13 cellular contexts compared by ENCODE assay signal in genomic region chr1:53376041-53376461, GRCh38. TPM values are rescaled to one million over a fixed set of nuclear protein-coding genes. Genes with fewer than 3 reads are reported as not detected.
DNase-seq lines count a peak whose midpoint lies in the region; TF ChIP-seq lines count a peak whose summit lies in the region.
"Had no signal": no experiment of that assay in that cellular context is flagged by ENCODE, and none has a peak within 500 bp of the region (broad histone marks: within the 10 kb centered on the region; RNA-seq: fewer than 3 reads in every experiment).

No MANE protein-coding gene starts in this region.

- H3K27ac ChIP-seq in endodermal cell (ENCODE audit: low read depth, low read length): no peak overlapping the region
- H3K27ac ChIP-seq: SK-N-MC had no signal

- H3K27me3 Mint-ChIP-seq in activated CD4-positive, alpha-beta memory T cell treated with anti-CD3 and anti-CD28 coated beads for 36 hours: no peaks in the 10 kb centered on the region
- peaks cover 6% of the 10 kb centered on the region for H3K27me3 Mint-ChIP-seq in activated CD4-positive, alpha-beta memory T cell treated with anti-CD3 and anti-CD28 coated beads, Interleukin-2, amount 10 ng/mL, durations not matched to agents 7 days and 5 days
- H3K27me3 Mint-ChIP-seq in endodermal cell (ENCODE audit: insufficient read depth): peaks cover 40% of the 10 kb centered on the region

- H3K4me3 Mint-ChIP-seq in activated CD4-positive, alpha-beta memory T cell treated with anti-CD3 and anti-CD28 coated beads for 36 hours: no peak overlapping the region
- no peak overlapping the region for H3K4me3 Mint-ChIP-seq in activated CD4-positive, alpha-beta memory T cell treated with anti-CD3 and anti-CD28 coated beads, Interleukin-2, amount 10 ng/mL, durations not matched to agents 7 days and 5 days
- H3K4me3 Mint-ChIP-seq in endodermal cell: no peak overlapping the region

- no peaks in the 10 kb centered on the region for H3K27me3 ChIP-seq in endodermal cell (ENCODE audit: control insufficient read depth, insufficient read depth, low read length, poor library complexity, severe bottlenecking)
- peaks cover 31% of the 10 kb centered on the region for H3K27me3 ChIP-seq in skeletal muscle satellite cell (ENCODE audit: control insufficient read depth, insufficient read depth, low read length)
- H3K27me3 ChIP-seq: MG63 had no signal

- intact Hi-C loops in activated CD4-positive, alpha-beta memory T cell treated with anti-CD3 and anti-CD28 coated beads for 36 hours (cut with micrococcal nuclease): no loop called here

- H3K4me3 ChIP-seq in endodermal cell (ENCODE audit: low read length) (no peak overlapping the region), skeletal muscle satellite cell (ENCODE audit: low read length) (no peak overlapping the region)
- H3K4me3 ChIP-seq: MG63, SK-N-MC had no signal

- peak overlapping the region; percentile 9 for H3K4me2 ChIP-seq in skeletal muscle satellite cell (ENCODE audit: low read length)

- H3K4me1 Mint-ChIP-seq in activated CD4-positive, alpha-beta memory T cell treated with anti-CD3 and anti-CD28 coated beads for 36 hours (ENCODE audit: low read depth): no peaks in the 10 kb centered on the region
- H3K4me1 Mint-ChIP-seq in activated CD4-positive, alpha-beta memory T cell treated with anti-CD3 and anti-CD28 coated beads, Interleukin-2, amount 10 ng/mL, durations not matched to agents 7 days and 5 days: no peaks in the 10 kb centered on the region
- H3K4me1 Mint-ChIP-seq in endodermal cell: peaks cover 21% of the 10 kb centered on the region

- POLR2A ChIA-PET in activated CD4-positive, alpha-beta memory T cell treated with anti-CD3 and anti-CD28 coated beads for 36 hours (lab: Charles Lee): no interaction called here
- POLR2A ChIA-PET in activated CD4-positive, alpha-beta memory T cell treated with anti-CD3 and anti-CD28 coated beads, Interleukin-2, amount 10 ng/mL, durations not matched to agents 7 days and 5 days (lab: Charles Lee): no interaction called here

- H3K27ac Mint-ChIP-seq in activated CD4-positive, alpha-beta memory T cell treated with anti-CD3 and anti-CD28 coated beads for 36 hours: no peak overlapping the region
- no peak overlapping the region for H3K27ac Mint-ChIP-seq in activated CD4-positive, alpha-beta memory T cell treated with anti-CD3 and anti-CD28 coated beads, Interleukin-2, amount 10 ng/mL, durations not matched to agents 7 days and 5 days
- no peak overlapping the region for H3K27ac Mint-ChIP-seq in endodermal cell

- CTCF ChIA-PET in activated CD4-positive, alpha-beta memory T cell treated with anti-CD3 and anti-CD28 coated beads for 36 hours (lab: Charles Lee): no interaction called here
- CTCF ChIA-PET in activated CD4-positive, alpha-beta memory T cell treated with anti-CD3 and anti-CD28 coated beads, Interleukin-2, amount 10 ng/mL, durations not matched to agents 7 days and 5 days (lab: Charles Lee): no interaction called here

- WGBS in endodermal cell (ENCODE audit: insufficient coverage in 1 of 2, insufficient read length in 1 of 2), 2 experiments: 85 to 100% methylated on average over 6 to 14 of the region's 14 CpGs

- no peak for TF ChIP-seq CTCF in endodermal cell (conservative IDR thresholded peaks at IDR 0.05)

- no peaks in the 10 kb centered on the region for H3K36me3 Mint-ChIP-seq in activated CD4-positive, alpha-beta memory T cell treated with anti-CD3 and anti-CD28 coated beads for 36 hours
- no peaks in the 10 kb centered on the region for H3K36me3 Mint-ChIP-seq in activated CD4-positive, alpha-beta memory T cell treated with anti-CD3 and anti-CD28 coated beads, Interleukin-2, amount 10 ng/mL, durations not matched to agents 7 days and 5 days (ENCODE audit: low read depth)
- H3K36me3 Mint-ChIP-seq in endodermal cell (ENCODE audit: low read depth): no peaks in the 10 kb centered on the region

- H3K9me3 ChIP-seq in endodermal cell (ENCODE audit: control insufficient read depth, low read length): no peaks in the 10 kb centered on the region
- H3K9me3 ChIP-seq in skeletal muscle satellite cell (replicated peaks; ENCODE audit: low read length): no peaks in the 10 kb centered on the region
- H3K9me3 ChIP-seq: MG63 had no signal

- DNase-seq in activated CD4-positive, alpha-beta memory T cell treated with anti-CD3 and anti-CD28 coated beads for 36 hours: peak; percentile 3
- no peak for DNase-seq in activated CD4-positive, alpha-beta memory T cell treated with anti-CD3 and anti-CD28 coated beads, Interleukin-2, amount 10 ng/mL, durations not matched to agents 7 days and 5 days
- DNase-seq in NCI-H2171 treated with DMSO at 0.1 percent for 48 hours (lab: John Stamatoyannopoulos, UW): peak; percentile 98
- peak; percentile 65 for DNase-seq in endodermal cell
- no peak for DNase-seq in NCI-H748 (lab: John Stamatoyannopoulos, UW; ENCODE audit: unreplicated experiment)
- no peak for DNase-seq in inferior parietal cortex (ENCODE audit: extremely low spot score)
- DNase-seq in NCI-H526 (lab: John Stamatoyannopoulos, UW): no peak
- DNase-seq: activated CD4-positive, CD25-positive, alpha-beta regulatory T cell; MG63; NK-92 treated with Interleukin-12 subunit alpha and Interleukin-12 subunit beta, amount 100 ng/mL, for 24 hours; occipital lobe had no signal

- no peaks in the 10 kb centered on the region for H3K9me3 Mint-ChIP-seq in activated CD4-positive, alpha-beta memory T cell treated with anti-CD3 and anti-CD28 coated beads for 36 hours
- H3K9me3 Mint-ChIP-seq in activated CD4-positive, alpha-beta memory T cell treated with anti-CD3 and anti-CD28 coated beads, Interleukin-2, amount 10 ng/mL, durations not matched to agents 7 days and 5 days: no peaks in the 10 kb centered on the region
- H3K9me3 Mint-ChIP-seq in endodermal cell: no peaks in the 10 kb centered on the region

- no peak overlapping the region for H3K9ac ChIP-seq in endodermal cell (ENCODE audit: extremely low read depth, low read length, poor library complexity, severe bottlenecking)
- no peak overlapping the region for H3K9ac ChIP-seq in skeletal muscle satellite cell (ENCODE audit: low read depth, low read length)

- no peaks in the 10 kb centered on the region for H3K36me3 ChIP-seq in endodermal cell (ENCODE audit: control insufficient read depth, insufficient read depth, low read length)
- no peaks in the 10 kb centered on the region for H3K36me3 ChIP-seq in skeletal muscle satellite cell (ENCODE audit: insufficient read depth, low read length)
- H3K36me3 ChIP-seq: MG63 had no signal

- H3K4me1 ChIP-seq in endodermal cell (ENCODE audit: control insufficient read depth, insufficient read depth, low read length) (peaks cover 4% of the 10 kb centered on the region), skeletal muscle satellite cell (ENCODE audit: control insufficient read depth, insufficient read depth, low read length) (no peaks in the 10 kb centered on the region)

RNA-seq across cellular contexts. Expression of gene LRP8, which starts 48.2 kb away (rescaled TPM):
- 10 to 100 TPM; 38.6 to 38.8 TPM for total RNA-seq in activated CD4-positive, alpha-beta memory T cell treated with anti-CD3 and anti-CD28 coated beads for 36 hours
- total RNA-seq in activated CD4-positive, alpha-beta memory T cell treated with anti-CD3 and anti-CD28 coated beads, Interleukin-2, amount 10 ng/mL, durations not matched to agents 7 days and 5 days: 10 to 100 TPM; 51.5 to 52.7 TPM
- total RNA-seq in endodermal cell: 10 to 100 TPM; 29.1 to 39.6 TPM
- polyA plus RNA-seq in endodermal cell (2013, experiment 1 of 2): 35.6 TPM
- polyA plus RNA-seq in endodermal cell (2013, experiment 2 of 2): 29.0 TPM
- total RNA-seq in skeletal muscle satellite cell (2012; rRNA removed): 27.9 and 28.6 TPM in 2 replicates

Comparison
In these comparisons a context has a peak if more than half of its experiments do, and no peak if none do; other contexts are left out.
1. DNase-seq: peak in activated CD4-positive, alpha-beta memory T cell treated with anti-CD3 and anti-CD28 coated beads for 36 hours (single experiment), NCI-H2171 treated with DMSO at 0.1 percent for 48 hours (single experiment) and endodermal cell (single experiment); none in activated CD4-positive, alpha-beta memory T cell treated with anti-CD3 and anti-CD28 coated beads, Interleukin-2, amount 10 ng/mL, durations not matched to agents 7 days and 5 days (single experiment), NCI-H748 (single experiment), inferior parietal cortex (single experiment) and NCI-H526 (0 of 2).